ENCODE assay signal across 20 cellular contexts in genomic region chr3:111362286-111363009, GRCh38.
"Had no signal": no experiment of that assay in that cellular context is flagged by ENCODE, and none has a peak within 500 bp of the region (broad histone marks: within the 10 kb centered on the region; RNA-seq: fewer than 3 reads in every experiment).

No MANE protein-coding gene starts in this region.

- H3K27me3 ChIP-seq: breast epithelium, neutrophil, pancreas, spleen had no signal

- H3K36me3 Mint-ChIP-seq: activated naive CD8-positive, alpha-beta T cell treated with anti-CD3 and anti-CD28 coated beads, Interleukin-2, amount 10 ng/mL, durations not matched to agents 7 days and 5 days; naive thymus-derived CD8-positive, alpha-beta T cell; stimulated activated memory B cell treated with anti-CD40 and anti-IgM and Interleukin-4, amounts not matched to agents 10 μg/mL and 1 μg/mL and 100 μg/mL, for 72 hours had no signal

- H3K4me1 Mint-ChIP-seq: activated naive CD8-positive, alpha-beta T cell treated with anti-CD3 and anti-CD28 coated beads, Interleukin-2, amount 10 ng/mL, durations not matched to agents 7 days and 5 days; activated T-helper 17 cell treated with anti-CD3 and anti-CD28 coated beads, Interleukin-2, amount 50 U/mL, for 72 hours; naive thymus-derived CD8-positive, alpha-beta T cell; stimulated activated memory B cell treated with anti-CD40 and anti-IgM and Interleukin-4, amounts not matched to agents 10 μg/mL and 1 μg/mL and 100 μg/mL, for 72 hours had no signal

- H3K9me3 ChIP-seq: breast epithelium, neutrophil, pancreas, spleen, thoracic aorta had no signal

- H3K4me3 Mint-ChIP-seq: activated CD4-positive, alpha-beta T cell treated with anti-CD3 and anti-CD28 coated beads, Interleukin-2, amount 10 ng/mL, durations not matched to agents 24 days and 14 days; activated CD8-positive, alpha-beta T cell treated with anti-CD3 and anti-CD28 coated beads for 36 hours; activated naive CD8-positive, alpha-beta T cell treated with anti-CD3 and anti-CD28 coated beads, Interleukin-2, amount 10 ng/mL, durations not matched to agents 7 days and 5 days; activated T-helper 17 cell treated with anti-CD3 and anti-CD28 coated beads, Interleukin-2, amount 50 U/mL, for 72 hours; naive thymus-derived CD8-positive, alpha-beta T cell; stimulated activated memory B cell treated with anti-CD40 and anti-IgM and Interleukin-4, amounts not matched to agents 10 μg/mL and 1 μg/mL and 100 μg/mL, for 72 hours had no signal

- H3K36me3 ChIP-seq: breast epithelium, neutrophil, pancreas, spleen, thoracic aorta had no signal

- H3K9me3 Mint-ChIP-seq: activated CD8-positive, alpha-beta T cell treated with anti-CD3 and anti-CD28 coated beads for 36 hours; activated naive CD8-positive, alpha-beta T cell treated with anti-CD3 and anti-CD28 coated beads, Interleukin-2, amount 10 ng/mL, durations not matched to agents 7 days and 5 days; activated T-helper 17 cell treated with anti-CD3 and anti-CD28 coated beads, Interleukin-2, amount 50 U/mL, for 72 hours; stimulated activated memory B cell treated with anti-CD40 and anti-IgM and Interleukin-4, amounts not matched to agents 10 μg/mL and 1 μg/mL and 100 μg/mL, for 72 hours had no signal

- DNase-seq: activated CD4-positive, alpha-beta T cell treated with anti-CD3 and anti-CD28 coated beads, Interleukin-2, amount 10 ng/mL, durations not matched to agents 24 days and 14 days; activated CD4-positive, CD25-positive, alpha-beta regulatory T cell; activated CD8-positive, alpha-beta T cell treated with anti-CD3 and anti-CD28 coated beads for 36 hours; activated naive CD4-positive, alpha-beta T cell treated with Interleukin-2 at 50 U/mL for 16 hours; activated naive CD8-positive, alpha-beta T cell treated with anti-CD3 and anti-CD28 coated beads, Interleukin-2, amount 10 ng/mL, durations not matched to agents 7 days and 5 days; activated T-cell treated with anti-CD3 and anti-CD28 coated beads, Interleukin-2, amount 50 U/mL, for 1 hour; anterior cingulate cortex; erythroblast; mesendoderm; naive thymus-derived CD8-positive, alpha-beta T cell; pancreas; spleen; stimulated activated CD4-positive, alpha-beta T cell treated with anti-CD3 and anti-CD28 coated beads, Interleukin-4, amount 100 ng/mL, for 4 hours had no signal

- H3K4me3 ChIP-seq: breast epithelium, coronary artery, pancreas, spleen, thoracic aorta had no signal

- ATAC-seq: activated CD8-positive, alpha-beta T cell treated with anti-CD3 and anti-CD28 coated beads for 36 hours; activated T-helper 17 cell treated with anti-CD3 and anti-CD28 coated beads, Interleukin-2, amount 50 U/mL, for 72 hours; naive thymus-derived CD8-positive, alpha-beta T cell; pancreas; sciatic nerve; stimulated activated memory B cell treated with anti-CD40 and anti-IgM and Interleukin-4, amounts not matched to agents 10 μg/mL and 1 μg/mL and 100 μg/mL, for 72 hours had no signal

- H3K4me1 ChIP-seq: breast epithelium, pancreas, spleen had no signal

- H3K27ac Mint-ChIP-seq: activated CD4-positive, alpha-beta T cell treated with anti-CD3 and anti-CD28 coated beads, Interleukin-2, amount 10 ng/mL, durations not matched to agents 24 days and 14 days; activated CD8-positive, alpha-beta T cell treated with anti-CD3 and anti-CD28 coated beads for 36 hours; activated naive CD8-positive, alpha-beta T cell treated with anti-CD3 and anti-CD28 coated beads, Interleukin-2, amount 10 ng/mL, durations not matched to agents 7 days and 5 days; activated T-helper 17 cell treated with anti-CD3 and anti-CD28 coated beads, Interleukin-2, amount 50 U/mL, for 72 hours; naive thymus-derived CD8-positive, alpha-beta T cell; stimulated activated memory B cell treated with anti-CD40 and anti-IgM and Interleukin-4, amounts not matched to agents 10 μg/mL and 1 μg/mL and 100 μg/mL, for 72 hours had no signal

- H3K27ac ChIP-seq: breast epithelium, coronary artery, neutrophil, pancreas, spleen, thoracic aorta had no signal

- H3K27me3 Mint-ChIP-seq: activated CD8-positive, alpha-beta T cell treated with anti-CD3 and anti-CD28 coated beads for 36 hours; activated naive CD8-positive, alpha-beta T cell treated with anti-CD3 and anti-CD28 coated beads, Interleukin-2, amount 10 ng/mL, durations not matched to agents 7 days and 5 days; naive thymus-derived CD8-positive, alpha-beta T cell; stimulated activated memory B cell treated with anti-CD40 and anti-IgM and Interleukin-4, amounts not matched to agents 10 μg/mL and 1 μg/mL and 100 μg/mL, for 72 hours had no signal
